Comparison of ENCODE assay signal across 12 cellular contexts in the genomic region with DNA sequence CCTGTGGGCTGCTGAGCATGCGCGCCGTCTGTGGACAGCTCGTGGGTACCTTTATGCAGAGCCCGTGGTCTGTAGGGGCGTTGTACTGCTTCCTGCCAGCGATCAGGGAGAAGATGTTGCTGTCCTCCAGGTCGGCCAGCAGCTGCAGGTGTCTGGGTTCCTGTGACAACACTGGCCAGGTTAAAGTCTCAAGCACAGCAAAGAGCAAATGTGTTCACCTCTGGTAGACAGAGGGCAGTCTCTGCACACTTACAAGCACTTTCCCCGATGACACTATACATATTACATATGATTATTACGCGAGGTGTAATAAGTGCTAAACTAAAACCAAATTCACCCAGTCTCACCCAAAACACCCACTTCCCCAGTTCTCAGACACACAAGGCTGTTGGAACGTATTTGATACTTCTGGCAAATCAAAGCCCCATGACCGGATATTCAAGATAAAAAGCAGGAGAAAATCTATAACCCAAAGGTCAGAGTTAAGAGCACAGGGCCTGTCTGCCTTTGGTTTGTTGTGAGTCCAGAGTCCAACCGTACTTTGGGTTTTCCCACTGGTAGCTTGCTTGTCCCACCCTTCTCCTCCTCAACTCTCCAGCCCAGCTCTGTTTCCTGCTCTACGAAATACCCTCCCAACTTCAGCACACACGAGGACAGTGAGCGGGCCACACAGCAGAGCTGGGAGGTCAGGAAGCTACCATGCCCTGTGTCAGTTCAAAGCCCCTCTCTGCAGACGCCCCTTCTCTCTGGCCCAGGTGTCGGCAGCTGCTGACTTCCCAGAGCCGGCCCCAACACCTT. TPM values are rescaled to one million over a fixed set of nuclear protein-coding genes. Genes with fewer than 3 reads are reported as not detected.
A peak's percentile ranks its signal among the peaks of the same experiment; 100 is the strongest.
DNase-seq lines count a peak whose midpoint lies in the region; ATAC-seq, FAIRE-seq and TF ChIP-seq lines count a peak whose summit lies in the region.
"Had no signal": no experiment of that assay in that cellular context is flagged by ENCODE, and none has a peak within 500 bp of the region (broad histone marks: within the 10 kb centered on the region; RNA-seq: fewer than 3 reads in every experiment).

No MANE protein-coding gene starts in this region.

- no peak overlapping the region for H3K4me3 ChIP-seq in osteoblast (ENCODE audit: insufficient read depth, low read length)
- H3K4me3 ChIP-seq: GM23338, lung had no signal

- peaks cover 10% of the 10 kb centered on the region for H3K4me1 ChIP-seq in osteoblast (ENCODE audit: insufficient read depth, low read length)

- H3K27ac ChIP-seq in osteoblast (ENCODE audit: low read depth, low read length), result no peak overlapping the region

- H3K27ac Mint-ChIP-seq in T-helper 2 cell treated with Interferon-gamma antibody and Interleukin-4, amounts not matched to agents 5 μg/mL and 100 μg/mL, for 36 hours, result peak overlapping the region; percentile 17
- H3K27ac Mint-ChIP-seq: GM23338 had no signal

- H3K9me3 Mint-ChIP-seq in T-helper 2 cell treated with Interferon-gamma antibody and Interleukin-4, amounts not matched to agents 5 μg/mL and 100 μg/mL, for 36 hours, result no peaks in the 10 kb centered on the region
- H3K9me3 Mint-ChIP-seq: GM23338 had no signal

- intact Hi-C loops in Right ventricle myocardium inferior (cut with DNase I) (loop anchor here (1.0 to 5.0 kb wide), 4 partner anchors 64 to 547 kb away; no protein-coding TSS in a partner anchor), cardiac septum (cut with DNase I) (loop anchor here (5.0 kb wide), 1 partner anchor 57 kb away; no protein-coding TSS in a partner anchor), left cardiac atrium (cut with DNase I) (loop anchor here (2.0 to 10.0 kb wide), 4 partner anchors 62 to 540 kb away; no protein-coding TSS in a partner anchor)

- no peak for TF ChIP-seq CTCF in osteoblast (IDR thresholded peaks at IDR 0.05; ENCODE audit: extremely low read depth, low read depth, low read length)

- peaks cover 1% of the 10 kb centered on the region for H3K79me2 ChIP-seq in osteoblast (ENCODE audit: insufficient read depth, low read length)

- ATAC-seq in Right ventricle myocardium inferior (peak; percentile 47), left cardiac atrium (peak; percentile 32 to 58), GM21447 (IDR thresholded peaks at IDR 0.05; ENCODE audit: unreplicated experiment) (no peak)
- ATAC-seq: GM23338 had no signal

- no peak overlapping the region for H2AFZ ChIP-seq in osteoblast (ENCODE audit: low read length)
- H2AFZ ChIP-seq: GM23338 had no signal

- H4K20me1 ChIP-seq in osteoblast (ENCODE audit: insufficient read depth, low read length), result peaks cover 13% of the 10 kb centered on the region

- FAIRE-seq in urothelium cell line (lab: Jason Lieb, UNC), result peak; percentile 37
- FAIRE-seq: astrocyte had no signal

- peaks cover 2% of the 10 kb centered on the region for H3K36me3 Mint-ChIP-seq in T-helper 2 cell treated with Interferon-gamma antibody and Interleukin-4, amounts not matched to agents 5 μg/mL and 100 μg/mL, for 36 hours (ENCODE audit: low read depth)

- H3K36me3 ChIP-seq in osteoblast (ENCODE audit: insufficient read depth, low read length), result peaks cover 35% of the 10 kb centered on the region

- no peaks in the 10 kb centered on the region for H3K9me3 ChIP-seq in osteoblast (ENCODE audit: low read depth, low read length)

- H3K27me3 Mint-ChIP-seq in T-helper 2 cell treated with Interferon-gamma antibody and Interleukin-4, amounts not matched to agents 5 μg/mL and 100 μg/mL, for 36 hours (ENCODE audit: low read depth), result peaks cover 16% of the 10 kb centered on the region

- DNase-seq in Right ventricle myocardium inferior (ENCODE audit: missing footprints) (no peak), cardiac septum (ENCODE audit: low spot score) (no peak), left cardiac atrium (no peak), urothelium cell line (ENCODE audit: low spot score) (no peak), COR-L47 (lab: John Stamatoyannopoulos, UW) (no peak), osteoblast (ENCODE audit: insufficient read length, low spot score, missing footprints) (no peak)
- no peak for DNase-seq in T-helper 2 cell treated with Interferon-gamma antibody and Interleukin-4, amounts not matched to agents 5 μg/mL and 100 μg/mL, for 36 hours (ENCODE audit: low spot score)

- no peak overlapping the region for H3K4me2 ChIP-seq in osteoblast (ENCODE audit: insufficient read depth, low read length)
- H3K4me2 ChIP-seq: GM23338 had no signal

- H3K4me3 Mint-ChIP-seq in T-helper 2 cell treated with Interferon-gamma antibody and Interleukin-4, amounts not matched to agents 5 μg/mL and 100 μg/mL, for 36 hours, result no peak overlapping the region
- H3K4me3 Mint-ChIP-seq: GM23338 had no signal

- peaks cover 41% of the 10 kb centered on the region for H3K4me1 Mint-ChIP-seq in T-helper 2 cell treated with Interferon-gamma antibody and Interleukin-4, amounts not matched to agents 5 μg/mL and 100 μg/mL, for 36 hours (ENCODE audit: low read depth)
- H3K4me1 Mint-ChIP-seq: GM23338 had no signal

- H3K27me3 ChIP-seq in osteoblast (ENCODE audit: insufficient read depth, low read length), result no peaks in the 10 kb centered on the region

RNA-seq across cellular contexts. Expression of a gene that starts 49.7 kb away (rescaled TPM):
- not detected for total RNA-seq in Right ventricle myocardium inferior
- total RNA-seq in cardiac septum, result not detected
- total RNA-seq in left cardiac atrium, result not detected
- total RNA-seq in osteoblast, result not detected in 2 replicates
- total RNA-seq: astrocyte, GM23338, LHCN-M2 had no signal
